1 cellular context compared by ENCODE assay signal in the genomic region with DNA sequence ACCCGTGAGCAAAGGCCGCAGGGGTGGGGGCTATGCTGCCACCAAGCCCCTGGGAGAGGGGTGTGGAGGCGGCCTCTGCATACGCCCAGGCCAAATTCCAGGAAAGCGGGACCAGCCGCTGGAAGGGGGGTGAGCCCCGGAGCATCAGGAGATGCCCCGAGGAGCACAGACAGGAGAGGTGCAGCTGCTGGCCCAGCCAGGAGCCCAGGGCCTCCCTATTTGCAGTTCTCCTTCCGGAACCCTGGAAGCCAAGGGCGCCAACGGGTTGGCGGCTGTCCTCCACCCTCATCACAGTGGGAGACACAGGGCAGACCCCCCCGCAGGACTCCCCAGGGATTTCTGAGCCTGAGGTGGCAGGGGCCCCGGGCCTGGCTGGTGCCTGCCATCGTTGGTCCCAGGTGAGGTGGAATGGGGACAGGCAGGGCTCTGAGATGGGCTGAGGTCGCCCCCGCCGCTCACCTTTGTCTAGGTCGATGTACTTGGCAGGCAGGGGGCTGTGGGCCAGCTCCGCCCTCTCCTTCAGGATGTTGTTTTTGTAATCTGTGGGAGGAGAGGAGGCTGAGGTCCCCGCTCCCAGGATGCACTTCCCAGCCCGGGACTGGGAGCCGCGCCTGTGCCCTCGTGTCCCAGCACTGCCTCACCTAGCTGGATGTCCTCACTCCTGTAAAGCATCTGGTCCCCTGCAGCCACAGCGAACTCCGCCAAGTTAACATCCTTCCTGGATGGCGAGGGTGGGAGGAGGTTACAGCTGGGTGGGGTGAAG.
TF ChIP-seq lines count a peak whose summit lies in the region.

No MANE protein-coding gene starts in this region.

TF ChIP-seq in HCT116, 20 proteins besides CTCF, POLR2A, EP300 and RAD21 (continued from another document):
- TF ChIP-seq, protein P1, sequence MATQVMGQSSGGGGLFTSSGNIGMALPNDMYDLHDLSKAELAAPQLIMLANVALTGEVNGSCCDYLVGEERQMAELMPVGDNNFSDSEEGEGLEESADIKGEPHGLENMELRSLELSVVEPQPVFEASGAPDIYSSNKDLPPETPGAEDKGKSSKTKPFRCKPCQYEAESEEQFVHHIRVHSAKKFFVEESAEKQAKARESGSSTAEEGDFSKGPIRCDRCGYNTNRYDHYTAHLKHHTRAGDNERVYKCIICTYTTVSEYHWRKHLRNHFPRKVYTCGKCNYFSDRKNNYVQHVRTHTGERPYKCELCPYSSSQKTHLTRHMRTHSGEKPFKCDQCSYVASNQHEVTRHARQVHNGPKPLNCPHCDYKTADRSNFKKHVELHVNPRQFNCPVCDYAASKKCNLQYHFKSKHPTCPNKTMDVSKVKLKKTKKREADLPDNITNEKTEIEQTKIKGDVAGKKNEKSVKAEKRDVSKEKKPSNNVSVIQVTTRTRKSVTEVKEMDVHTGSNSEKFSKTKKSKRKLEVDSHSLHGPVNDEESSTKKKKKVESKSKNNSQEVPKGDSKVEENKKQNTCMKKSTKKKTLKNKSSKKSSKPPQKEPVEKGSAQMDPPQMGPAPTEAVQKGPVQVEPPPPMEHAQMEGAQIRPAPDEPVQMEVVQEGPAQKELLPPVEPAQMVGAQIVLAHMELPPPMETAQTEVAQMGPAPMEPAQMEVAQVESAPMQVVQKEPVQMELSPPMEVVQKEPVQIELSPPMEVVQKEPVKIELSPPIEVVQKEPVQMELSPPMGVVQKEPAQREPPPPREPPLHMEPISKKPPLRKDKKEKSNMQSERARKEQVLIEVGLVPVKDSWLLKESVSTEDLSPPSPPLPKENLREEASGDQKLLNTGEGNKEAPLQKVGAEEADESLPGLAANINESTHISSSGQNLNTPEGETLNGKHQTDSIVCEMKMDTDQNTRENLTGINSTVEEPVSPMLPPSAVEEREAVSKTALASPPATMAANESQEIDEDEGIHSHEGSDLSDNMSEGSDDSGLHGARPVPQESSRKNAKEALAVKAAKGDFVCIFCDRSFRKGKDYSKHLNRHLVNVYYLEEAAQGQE (IDR thresholded peaks at IDR 0.05; ENCODE audit: low read depth): no peak
- no peak; the same call in 1 of the 2 replicates for TF ChIP-seq ZFX (IDR thresholded peaks at IDR 0.05)
- no peak for TF ChIP-seq JUND (IDR thresholded peaks at IDR 0.05)
- TF ChIP-seq CEBPB (IDR thresholded peaks at IDR 0.05; ENCODE audit: low read depth): no peak
- TF ChIP-seq SRF (IDR thresholded peaks at IDR 0.05; ENCODE audit: low read depth): no peak
- TF ChIP-seq ELF1 (IDR thresholded peaks at IDR 0.05; ENCODE audit: borderline replicate concordance, low read depth): no peak
- TF ChIP-seq SP1 (IDR thresholded peaks at IDR 0.05; ENCODE audit: low read depth): no peak
- TF ChIP-seq EGR1 (IDR thresholded peaks at IDR 0.05; ENCODE audit: low read depth): no peak
TF ChIP-seq in HCT116: peak in this region for 0.
